Comparison of ENCODE assay signal across 15 cellular contexts in the genomic region with DNA sequence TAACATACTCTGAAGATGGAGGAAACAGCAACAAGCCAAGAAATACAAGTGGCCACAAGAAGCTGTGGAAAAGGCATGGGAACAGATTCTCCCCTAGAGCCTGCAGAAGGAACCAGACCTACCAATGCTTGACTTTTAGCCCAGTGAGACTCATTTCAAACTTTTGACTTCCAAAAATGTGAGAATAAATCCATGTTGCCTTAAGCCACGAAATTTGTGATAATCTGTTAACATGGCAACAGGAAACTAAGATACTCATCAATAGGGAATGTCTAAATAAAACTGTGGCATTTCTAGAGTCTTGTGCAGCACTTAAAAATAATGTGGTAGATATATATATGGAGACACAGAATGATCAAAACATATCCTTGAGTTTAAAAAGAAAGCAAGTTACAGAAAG. TPM values are rescaled to one million over a fixed set of nuclear protein-coding genes. Genes with fewer than 3 reads are reported as not detected.
DNase-seq lines count a peak whose midpoint lies in the region; TF ChIP-seq lines count a peak whose summit lies in the region.
"Had no signal": no experiment of that assay in that cellular context is flagged by ENCODE, and none has a peak within 500 bp of the region (broad histone marks: within the 10 kb centered on the region; RNA-seq: fewer than 3 reads in every experiment).

No MANE protein-coding gene starts in this region.

- no peak overlapping the region for H3K9ac ChIP-seq in GM23248
- H3K9ac ChIP-seq: BLaER1 treated with 17β-estradiol and CSF1 and Interleukin-3, amounts not matched to agents 10 nM and 100 nM; SK-N-SH had no signal

- H4K20me1 ChIP-seq in GM23248 (ENCODE audit: insufficient read depth), result no peaks in the 10 kb centered on the region

- H3F3A ChIP-seq in GM23248 (ENCODE audit: insufficient read depth), result no peaks in the 10 kb centered on the region

- H3K27me3 Mint-ChIP-seq in MCF 10A (ENCODE audit: insufficient read depth, unreplicated experiment), result no peaks in the 10 kb centered on the region

- peak; percentile 45 for DNase-seq in GM23248
- DNase-seq in fibroblast of peridontal ligament (ENCODE audit: extremely low read depth), result peak; percentile 51
- DNase-seq in MCF 10A (ENCODE audit: unreplicated experiment), result no peak
- DNase-seq in hippocampal formation (lab: John Stamatoyannopoulos, UW), result no peak
- no peak for DNase-seq in GM20000 (ENCODE audit: low spot score)
- DNase-seq in stimulated activated CD4-positive, alpha-beta T cell treated with anti-CD3 and anti-CD28 coated beads, Interleukin-4, amount 100 ng/mL, for 24 hours, result no peak
- DNase-seq: DND-41, NCI-H1048, NCI-H146, NCI-H2081, Peyer's patch, SK-N-SH had no signal

- peaks cover 100% of the 10 kb centered on the region for H3K79me2 ChIP-seq in GM23248 (ENCODE audit: insufficient read depth)

- H3K36me3 ChIP-seq in GM23248 (ENCODE audit: low read depth), result no peaks in the 10 kb centered on the region
- H3K36me3 ChIP-seq: Peyer's patch had no signal

- no peak for TF ChIP-seq CTCF in 22Rv1 (IDR thresholded peaks at IDR 0.05)
- TF ChIP-seq CTCF in VCaP (conservative IDR thresholded peaks at IDR 0.05), result no peak
- TF ChIP-seq CTCF in MCF 10A (IDR thresholded peaks at IDR 0.05; ENCODE audit: unreplicated experiment), result no peak
- TF ChIP-seq CTCF in GM20000 (IDR thresholded peaks at IDR 0.05; ENCODE audit: extremely low read depth, missing control alignments), result no peak

- H3K27ac Mint-ChIP-seq in MCF 10A (ENCODE audit: low read depth, unreplicated experiment), result no peak overlapping the region

- peaks cover 8% of the 10 kb centered on the region; the same call in 1 of the 2 replicates for H3K4me1 ChIP-seq in GM23248 (ENCODE audit: insufficient read depth)
- H3K4me1 ChIP-seq: BLaER1 treated with 17β-estradiol and CSF1 and Interleukin-3, amounts not matched to agents 10 nM and 100 nM had no signal

- no peaks in the 10 kb centered on the region for H3K4me1 Mint-ChIP-seq in MCF 10A (ENCODE audit: insufficient read depth, unreplicated experiment)

- H3K27ac ChIP-seq in 22Rv1 (0 out of 2 replicates have a peak overlapping the region, but pooled peaks have one; percentile 31), GM23248 (no peak overlapping the region), VCaP (peak overlapping the region; percentile 76)
- H3K27ac ChIP-seq: BLaER1 treated with 17β-estradiol and CSF1 and Interleukin-3, amounts not matched to agents 10 nM and 100 nM; Peyer's patch had no signal

- H3K9me2 ChIP-seq in GM23248 (ENCODE audit: insufficient read depth), result no peaks in the 10 kb centered on the region
- H3K9me2 ChIP-seq: SK-N-SH had no signal

- POLR2A ChIA-PET in MCF 10A (lab: Yijun Ruan, JAX), result no interaction called here

- no peaks in the 10 kb centered on the region for H3K9me3 ChIP-seq in GM23248 (ENCODE audit: low read depth)
- H3K9me3 ChIP-seq: Peyer's patch, SK-N-SH had no signal

- H3K36me3 Mint-ChIP-seq in MCF 10A (ENCODE audit: insufficient read depth, unreplicated experiment), result no peaks in the 10 kb centered on the region

- H3K9me3 Mint-ChIP-seq in MCF 10A (ENCODE audit: unreplicated experiment), result no peaks in the 10 kb centered on the region

- in situ Hi-C loops in GM23248 (cut with MboI), result no loop called here

- WGBS in GM23248 (ENCODE audit: low coverage in 1 of 2, low lambda C conversion rate in 2 of 2, missing lambda C conversion rate in 2 of 2), 2 experiments, result 4 to 7% methylated on average over 1 of the region's 1 CpG

- no peak overlapping the region for H3K4me3 ChIP-seq in GM23248
- H3K4me3 ChIP-seq: BLaER1 treated with 17β-estradiol and CSF1 and Interleukin-3, amounts not matched to agents 10 nM and 100 nM; Peyer's patch had no signal

- no peak overlapping the region for H2AFZ ChIP-seq in GM23248

- no peaks in the 10 kb centered on the region for H3K27me3 ChIP-seq in GM23248 (replicated peaks; ENCODE audit: insufficient read depth)
- H3K27me3 ChIP-seq: BLaER1 treated with 17β-estradiol and CSF1 and Interleukin-3, amounts not matched to agents 10 nM and 100 nM; Peyer's patch had no signal

- CTCF ChIA-PET in MCF 10A (lab: Yijun Ruan, JAX), result no interaction called here

- no TSS peak for BruUV-seq in MCF 10A (replicated peaks; lab: Mats Ljungman, UMichigan)

- H3K4me3 Mint-ChIP-seq in MCF 10A (ENCODE audit: unreplicated experiment), result no peak overlapping the region

- no peak overlapping the region for H3K4me2 ChIP-seq in GM23248 (ENCODE audit: unreplicated experiment)
- H3K4me2 ChIP-seq: BLaER1 treated with 17β-estradiol and CSF1 and Interleukin-3, amounts not matched to agents 10 nM and 100 nM had no signal

- intact Hi-C loops in MCF 10A (cut with micrococcal nuclease), result no loop called here

RNA-seq across cellular contexts. Expression of gene HECTD4, which starts 12.1 kb away (rescaled TPM):
- 7.5 and 13.9 TPM in 2 replicates for total RNA-seq in GM23248 (2014; rRNA removed; shearing (Covaris generic))
- polyA plus RNA-seq in GM23248 (2016; fragmentation: Nextera tagmentation; extraction: Ambion mirVana), result 7.6 and 8.9 TPM in 2 replicates
- 35.2 and 46.7 TPM in 2 replicates for total RNA-seq in MCF 10A (2022)

RNA-seq across cellular contexts. Expression of gene RPL6, which starts 39.2 kb away (rescaled TPM):
- total RNA-seq in GM23248 (2014; rRNA removed; shearing (Covaris generic)), result 1,076 and 1,254 TPM in 2 replicates
- polyA plus RNA-seq in GM23248 (2016; fragmentation: Nextera tagmentation; extraction: Ambion mirVana), result 372 and 391 TPM in 2 replicates
- total RNA-seq in MCF 10A (2022), result 2,095 and 2,221 TPM in 2 replicates

RNA-seq across cellular contexts. Expression of gene PTPN11, which starts 48.6 kb away (rescaled TPM):
- 71.5 and 89.5 TPM in 2 replicates for total RNA-seq in GM23248 (2014; rRNA removed; shearing (Covaris generic))
- 78.0 and 82.3 TPM in 2 replicates for polyA plus RNA-seq in GM23248 (2016; fragmentation: Nextera tagmentation; extraction: Ambion mirVana)
- 148 and 164 TPM in 2 replicates for total RNA-seq in MCF 10A (2022)

Comparison
In these comparisons a context has a peak if more than half of its experiments do, and no peak if none do; other contexts are left out.
1. DNase-seq: peak in GM23248 (single experiment) and fibroblast of peridontal ligament (single experiment); none in MCF 10A (single experiment), hippocampal formation (0 of 2), GM20000 (single experiment) and stimulated activated CD4-positive, alpha-beta T cell treated with anti-CD3 and anti-CD28 coated beads, Interleukin-4, amount 100 ng/mL, for 24 hours (single experiment).